Comparison of ENCODE assay signal across 10 cellular contexts in genomic region chr1:36320291-36320758, GRCh38. TPM values are rescaled to one million over a fixed set of nuclear protein-coding genes. Genes with fewer than 3 reads are reported as not detected.
DNase-seq lines count a peak whose midpoint lies in the region; ATAC-seq, FAIRE-seq and TF ChIP-seq lines count a peak whose summit lies in the region.
"Had no signal": no experiment of that assay in that cellular context is flagged by ENCODE, and none has a peak within 500 bp of the region (broad histone marks: within the 10 kb centered on the region; RNA-seq: fewer than 3 reads in every experiment).

No MANE protein-coding gene starts in this region.

- H3K4me1 ChIP-seq in IMR-90 (ENCODE audit: control insufficient read depth, insufficient read depth, low read length), result peaks cover 24% of the 10 kb centered on the region

- no peak; the same call in 1 of the 2 replicates for TF ChIP-seq POLR2A in IMR-90 (IDR thresholded peaks at IDR 0.05; ENCODE audit: low read depth, low read length)

- no peak overlapping the region for H2BK20ac ChIP-seq in IMR-90 (ENCODE audit: low read depth, low read length)

- H2AK5ac ChIP-seq in IMR-90 (ENCODE audit: low read depth, low read length), result peak overlapping the region; percentile 37

- H3K36me3 ChIP-seq in IMR-90 (ENCODE audit: control insufficient read depth, insufficient read depth, low read length), result peaks cover 9% of the 10 kb centered on the region
- H3K36me3 ChIP-seq: pancreas had no signal

- H3K9me3 ChIP-seq in IMR-90 (ENCODE audit: control insufficient read depth, insufficient read depth, low read length), result no peaks in the 10 kb centered on the region
- H3K9me3 ChIP-seq: pancreas had no signal

- no peak overlapping the region for H3K27ac ChIP-seq in IMR-90 (ENCODE audit: insufficient read depth, low read length)
- peak overlapping the region in 11 of 59 donors; percentile 3 to 81 (median 25) for H3K27ac ChIP-seq in dorsolateral prefrontal cortex
- H3K27ac ChIP-seq: pancreas had no signal

- ATAC-seq in IMR-90 (ENCODE audit: low read depth) (no peak), SK-N-SH treated with all-trans-retinoic acid at 6 μM for 48 hours (no peak)

- peak overlapping the region; percentile 53; the same call in 1 of the 2 replicates for H3K14ac ChIP-seq in IMR-90 (replicated peaks; ENCODE audit: low read depth, low read length)

- H2AFZ ChIP-seq in IMR-90 (replicated peaks; ENCODE audit: low read length, poor library complexity), result no peak overlapping the region

- dilution Hi-C loops in IMR-90 (cut with HindIII; ENCODE audit: low sequenced_read_pairs, unreplicated experiment), result no loop called here

- peak overlapping the region; percentile 25 to 61; a peak in 2 of 4 replicates for H4K8ac ChIP-seq in IMR-90 (ENCODE audit: low read depth in 2 of 2, low read length in 2 of 2)

- intact Hi-C loops in CD14-positive monocyte (cut with micrococcal nuclease) (no loop called here), IMR-90 (cut with micrococcal nuclease) (loop anchor here (5.0 kb wide), 2 partner anchors 47 to 67 kb away; partner anchors contain the start of gene STK40), dorsolateral prefrontal cortex (cut with DNase I) (no loop called here)

- H3K79me1 ChIP-seq in IMR-90 (ENCODE audit: low read depth in 1 of 2, low read length in 2 of 2), result peaks cover 0 to 51% of the 10 kb centered on the region in 2 experiments; a peak in 3 of 4 replicates

- H3K4me3 ChIP-seq in IMR-90 (ENCODE audit: insufficient read depth, low read depth, low read length) (no peak overlapping the region), dorsolateral prefrontal cortex (peak overlapping the region in 42 of 59 donors; percentile 4 to 75 (median 43))

- no peak overlapping the region for H3K56ac ChIP-seq in IMR-90 (ENCODE audit: extremely low read depth, insufficient read depth, low read length)

- H3K27me3 Mint-ChIP-seq in CD14-positive monocyte (ENCODE audit: low read depth in 3 of 3) (peaks cover 19 to 43% (median 21%) of the 10 kb centered on the region in 3 donors), neural crest cell (ENCODE audit: low read depth) (peaks cover 10% of the 10 kb centered on the region)

- H3K36me3 Mint-ChIP-seq in CD14-positive monocyte (peaks cover 0 to 5% of the 10 kb centered on the region in 2 donors), neural crest cell (ENCODE audit: low read depth) (peaks cover 3% of the 10 kb centered on the region)

- no peak overlapping the region for H3K18ac ChIP-seq in IMR-90 (ENCODE audit: low read depth, low read length)

- DNase-seq in CD14-positive monocyte (ENCODE audit: low spot score) (no peak), IMR-90 (no peak), dorsolateral prefrontal cortex (no peak), neural crest cell (ENCODE audit: low read depth, low spot score) (no peak), frontal cortex (ENCODE audit: low spot score in 2 of 2) (no peak), GOT3 (lab: John Stamatoyannopoulos, UW) (no peak), epidermal melanocyte (ENCODE audit: insufficient read length, low spot score) (no peak)
- DNase-seq: NCI-H1105 had no signal

- TF ChIP-seq RAD21 in IMR-90 (IDR thresholded peaks at IDR 0.05; ENCODE audit: low read length), result no peak

- no peak overlapping the region for H3K23ac ChIP-seq in IMR-90 (ENCODE audit: low read depth, low read length)

- peak overlapping the region; percentile 17; the same call in 1 of the 2 replicates for H2BK120ac ChIP-seq in IMR-90 (ENCODE audit: low read depth, low read length)

- H3K27me3 ChIP-seq in IMR-90 (ENCODE audit: control insufficient read depth, insufficient read depth, low read length) (no peaks in the 10 kb centered on the region), dorsolateral prefrontal cortex (peaks cover 0 to 5% (median 0%) of the 10 kb centered on the region in 45 donors)
- H3K27me3 ChIP-seq: pancreas had no signal

- in situ Hi-C loops in IMR-90 (cut with MboI; ENCODE audit: low sequenced_read_pairs), result no loop called here

- POLR2A ChIA-PET in IMR-90 (lab: Charles Lee; ENCODE audit: unreplicated experiment), result no interaction called here

- no peak overlapping the region; the same call in 2 of the 3 replicates for H2BK15ac ChIP-seq in IMR-90 (ENCODE audit: low read depth, low read length)

- H4K20me1 ChIP-seq in IMR-90 (ENCODE audit: insufficient read depth, low read length), result peaks cover 7% of the 10 kb centered on the region

- H3K27ac Mint-ChIP-seq in CD14-positive monocyte, result peak overlapping the region in 4 of 7 donors; percentile 4 to 79 (median 57)
- no peak overlapping the region for H3K27ac Mint-ChIP-seq in neural crest cell (ENCODE audit: unreplicated experiment)

- H3K4me1 Mint-ChIP-seq in CD14-positive monocyte, result peaks cover 32% of the 10 kb centered on the region
- peaks cover 22% of the 10 kb centered on the region for H3K4me1 Mint-ChIP-seq in neural crest cell

- 53% methylated on average over 8 of the region's 16 CpGs; no CpG with 5 or more reads in 1 of the 2 experiments for WGBS in IMR-90 (ENCODE audit: extremely low coverage in 2 of 2, insufficient read length in 1 of 2), 2 experiments

- TF ChIP-seq CTCF in CD14-positive monocyte (IDR thresholded peaks at IDR 0.05), result no peak
- TF ChIP-seq CTCF in IMR-90 (conservative IDR thresholded peaks at IDR 0.05; ENCODE audit: low read depth, low read length), result no peak
- TF ChIP-seq CTCF in dorsolateral prefrontal cortex (IDR thresholded peaks at IDR 0.05 in 54 of 56, conservative IDR thresholded peaks at IDR 0.05 in 2 of 56; ENCODE audit: low read depth in 1 of 56, partially characterized antibody in 56 of 56), result no peak
- TF ChIP-seq CTCF in neural crest cell (conservative IDR thresholded peaks at IDR 0.05), result no peak

- H4K91ac ChIP-seq in IMR-90 (ENCODE audit: insufficient read depth, low read depth, low read length), result peak overlapping the region; percentile 49

- H2AK9ac ChIP-seq in IMR-90 (replicated peaks; ENCODE audit: low read depth, low read length, poor library complexity), result peak overlapping the region; percentile 99

- no peak overlapping the region for H3K9ac ChIP-seq in IMR-90 (ENCODE audit: low read depth, low read length)

- peaks cover 11% of the 10 kb centered on the region; the same call in 1 of the 2 replicates for H3K9me1 ChIP-seq in IMR-90 (ENCODE audit: insufficient read depth, low read length)

- no TSS peak for BruUV-seq in IMR-90 (replicated peaks; lab: Mats Ljungman, UMichigan)

- H3K9me3 Mint-ChIP-seq in CD14-positive monocyte, result peaks cover 0 to 3% (median 0%) of the 10 kb centered on the region in 7 donors
- H3K9me3 Mint-ChIP-seq in neural crest cell, result no peaks in the 10 kb centered on the region

- H3K4me2 ChIP-seq in IMR-90 (ENCODE audit: low read depth, low read length), result no peak overlapping the region

- peak overlapping the region; percentile 71 for H3K4ac ChIP-seq in IMR-90 (ENCODE audit: low read depth, low read length)

- H3K4me3 Mint-ChIP-seq in CD14-positive monocyte (peak overlapping the region; percentile 82 to 98), neural crest cell (peak overlapping the region; percentile 81)

- H4K5ac ChIP-seq in IMR-90 (ENCODE audit: low read depth, low read length), result no peak overlapping the region

- CTCF ChIA-PET in IMR-90 (lab: Yijun Ruan, JAX), result no interaction called here

- no peak overlapping the region for H2BK5ac ChIP-seq in IMR-90 (ENCODE audit: low read depth, low read length, poor library complexity, severe bottlenecking)

- FAIRE-seq in frontal cortex (lab: Jason Lieb, UNC), result no peak
- FAIRE-seq: pancreas had no signal

TF ChIP-seq in IMR-90, 13 proteins besides CTCF, POLR2A, EP300 and RAD21 (continues in another document):
- TF ChIP-seq USF2 (IDR thresholded peaks at IDR 0.05; ENCODE audit: low read depth, low read length) (no peak), NFE2L2 (IDR thresholded peaks at IDR 0.05; ENCODE audit: low read depth, low read length) (no peak), RCOR1 (IDR thresholded peaks at IDR 0.05; ENCODE audit: insufficient replicate concordance, low read length) (no peak), MAZ (IDR thresholded peaks at IDR 0.05; ENCODE audit: borderline replicate concordance, low read depth, low read length) (no peak), BHLHE40 (IDR thresholded peaks at IDR 0.05; ENCODE audit: low read depth, low read length) (no peak)

TF ChIP-seq in SK-N-SH treated with all-trans-retinoic acid at 6 μM for 48 hours, 23 proteins besides CTCF, POLR2A, EP300 and RAD21 (continues in another document):
- no peak for TF ChIP-seq ARNTL (CRISPR knock-in tag; IDR thresholded peaks at IDR 0.05; ENCODE audit: borderline replicate concordance, low read depth)
- TF ChIP-seq SNAI2 (CRISPR knock-in tag; IDR thresholded peaks at IDR 0.05), result no peak
- TF ChIP-seq, protein P1, sequence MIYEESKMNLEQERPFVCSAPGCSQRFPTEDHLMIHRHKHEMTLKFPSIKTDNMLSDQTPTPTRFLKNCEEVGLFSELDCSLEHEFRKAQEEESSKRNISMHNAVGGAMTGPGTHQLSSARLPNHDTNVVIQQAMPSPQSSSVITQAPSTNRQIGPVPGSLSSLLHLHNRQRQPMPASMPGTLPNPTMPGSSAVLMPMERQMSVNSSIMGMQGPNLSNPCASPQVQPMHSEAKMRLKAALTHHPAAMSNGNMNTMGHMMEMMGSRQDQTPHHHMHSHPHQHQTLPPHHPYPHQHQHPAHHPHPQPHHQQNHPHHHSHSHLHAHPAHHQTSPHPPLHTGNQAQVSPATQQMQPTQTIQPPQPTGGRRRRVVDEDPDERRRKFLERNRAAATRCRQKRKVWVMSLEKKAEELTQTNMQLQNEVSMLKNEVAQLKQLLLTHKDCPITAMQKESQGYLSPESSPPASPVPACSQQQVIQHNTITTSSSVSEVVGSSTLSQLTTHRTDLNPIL (CRISPR knock-in tag; IDR thresholded peaks at IDR 0.05; ENCODE audit: low read depth), result no peak
- TF ChIP-seq ZFP30 (CRISPR knock-in tag; IDR thresholded peaks at IDR 0.05), result no peak
- TF ChIP-seq TCF4 (CRISPR knock-in tag; IDR thresholded peaks at IDR 0.05; ENCODE audit: borderline replicate concordance), result no peak

RNA-seq across cellular contexts. Expression of gene EVA1B, which starts 3.1 kb away (rescaled TPM):
- polyA plus RNA-seq in CD14-positive monocyte, result 10 to 100 TPM; 16.6 to 19.1 TPM
- 49.8 and 63.3 TPM in 2 replicates for total RNA-seq in IMR-90 (2012; rRNA removed)
- 64.6 and 147 TPM in 2 replicates for polyA plus RNA-seq in IMR-90 (2012; rRNA removed)
- polyA plus RNA-seq in IMR-90 (2012; cell fraction: cytosol; rRNA removed), result 167 and 245 TPM in 2 replicates
- 42.8 and 99.5 TPM in 2 replicates for polyA plus RNA-seq in IMR-90 (2012; cell fraction: nucleus; rRNA removed; ENCODE audit: low replicate concordance)
- total RNA-seq in dorsolateral prefrontal cortex, result 10 to 100 TPM in 5 of 120 experiments, 1 to 10 TPM in 115; 1.4 to 21.5 (median 4.7) TPM
- total RNA-seq in neural crest cell, result 24.8 and 28.5 TPM in 2 replicates
- 3.7 TPM for total RNA-seq in frontal cortex

RNA-seq across cellular contexts. Expression of gene SH3D21, which starts 14.2 kb away (rescaled TPM):
- polyA plus RNA-seq in CD14-positive monocyte (not detected), IMR-90 (2012; rRNA removed) (11.0 and 11.9 TPM in 2 replicates)
- total RNA-seq in IMR-90 (2012; rRNA removed) (1.8 and 1.9 TPM in 2 replicates), dorsolateral prefrontal cortex (10 to 100 TPM in 119 of 120 experiments, 1 to 10 TPM in 1; 6.5 to 40.5 (median 21.0) TPM), neural crest cell (5.4 and 5.9 TPM in 2 replicates), frontal cortex (0.82 TPM)
- polyA plus RNA-seq in IMR-90 (2012; cell fraction: cytosol; rRNA removed), result 2.6 and 2.9 TPM in 2 replicates
- 65.3 and 92.1 TPM in 2 replicates for polyA plus RNA-seq in IMR-90 (2012; cell fraction: nucleus; rRNA removed; ENCODE audit: low replicate concordance)
